Comparison of ENCODE assay signal across 21 cellular contexts in the genomic region with DNA sequence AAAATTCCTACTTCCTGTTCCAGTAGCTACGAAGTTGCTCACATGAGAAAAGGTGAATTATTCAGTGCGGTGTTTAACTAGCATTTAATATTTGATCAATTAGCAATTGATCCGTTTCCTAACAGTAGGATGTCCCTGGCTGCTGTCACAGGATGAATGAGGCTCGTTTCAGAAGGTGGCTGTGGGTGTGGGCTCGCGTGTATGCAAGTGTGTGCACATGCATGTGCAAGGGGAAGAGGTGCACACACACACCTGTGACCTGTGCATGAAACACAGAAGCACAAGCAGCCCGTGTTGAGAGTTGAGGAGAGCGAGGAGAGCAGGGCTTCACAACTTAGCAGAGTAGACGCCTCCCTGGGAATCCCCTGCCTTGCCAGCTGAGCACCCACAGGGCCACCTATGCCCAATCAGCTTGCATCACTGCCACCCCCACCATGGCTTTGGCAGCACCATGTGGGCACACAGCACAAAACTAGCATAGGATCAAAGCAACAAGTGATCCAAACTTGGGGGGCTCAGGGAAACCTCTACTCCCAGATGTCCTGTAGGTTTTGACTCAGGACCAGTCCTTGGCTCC.
DNase-seq lines count a peak whose midpoint lies in the region; ATAC-seq and TF ChIP-seq lines count a peak whose summit lies in the region.
"Had no signal": no experiment of that assay in that cellular context is flagged by ENCODE, and none has a peak within 500 bp of the region (broad histone marks: within the 10 kb centered on the region; RNA-seq: fewer than 3 reads in every experiment).

No MANE protein-coding gene starts in this region.

- H3K36me3 ChIP-seq in MM.1S (replicated peaks; ENCODE audit: insufficient read depth, low read length): no peaks in the 10 kb centered on the region
- H3K36me3 ChIP-seq: BE2C, gastroesophageal sphincter had no signal

- ATAC-seq in activated CD4-positive, CD25-positive, alpha-beta regulatory T cell treated with anti-CD3 and anti-CD28 coated beads, Interleukin-2, amount 50 U/mL, for 24 hours: peak; percentile 43 to 58
- peak; percentile 46 for ATAC-seq in stimulated activated effector memory CD8-positive, alpha-beta T cell treated with anti-CD3 and anti-CD28 coated beads, Interleukin-12 subunit alpha, Interleukin-12 subunit beta, amount 100 ng/mL, for 72 hours
- no peak for ATAC-seq in GM21515 (IDR thresholded peaks at IDR 0.05; ENCODE audit: unreplicated experiment)
- ATAC-seq in left colon: no peak
- ATAC-seq: activated CD8-positive, alpha-beta memory T cell treated with anti-CD3 and anti-CD28 coated beads, Interleukin-2, amount 10 ng/mL, durations not matched to agents 7 days and 5 days; gastroesophageal sphincter; mucosa of descending colon had no signal

- H2AFZ ChIP-seq in MM.1S (ENCODE audit: low read length): no peak overlapping the region

- no peaks in the 10 kb centered on the region for H3K9me2 ChIP-seq in MM.1S (replicated peaks; ENCODE audit: insufficient read depth, low read length)

- TF ChIP-seq CTCF in MM.1S (IDR thresholded peaks at IDR 0.05; ENCODE audit: low read length) (no peak), chondrocyte (IDR thresholded peaks at IDR 0.05) (no peak)

- no peak overlapping the region for H3K27ac ChIP-seq in MM.1S (ENCODE audit: low read length)
- H3K27ac ChIP-seq: 22Rv1, gastroesophageal sphincter, VCaP had no signal

- no peak overlapping the region for H3K4me3 ChIP-seq in MM.1S (ENCODE audit: low read length)
- H3K4me3 ChIP-seq: gastroesophageal sphincter, mucosa of descending colon had no signal

- H3K27me3 ChIP-seq in MM.1S (replicated peaks; ENCODE audit: insufficient read depth, low read length): 0 out of 2 replicates have a peak, but pooled peaks cover 7% of the 10 kb centered on the region
- H3K27me3 ChIP-seq: BE2C, gastroesophageal sphincter had no signal

- no peak overlapping the region for H3K9ac ChIP-seq in MM.1S (ENCODE audit: low read length)

- H3K79me2 ChIP-seq in MM.1S (ENCODE audit: low read length): no peaks in the 10 kb centered on the region

- H4K20me1 ChIP-seq in MM.1S (ENCODE audit: insufficient read depth, low read length): no peaks in the 10 kb centered on the region

- intact Hi-C loops in left colon (cut with DNase I, micrococcal nuclease): loop anchor here in 1 of 2 donors (10.0 kb wide), 1 partner anchor 436 kb away; no protein-coding TSS in a partner anchor

- DNase-seq in activated CD4-positive, CD25-positive, alpha-beta regulatory T cell (lab: John Stamatoyannopoulos, UW): no peak
- DNase-seq in MM.1S (peak; percentile 22), germinal center (ENCODE audit: low spot score) (peak; percentile 31), chondrocyte (ENCODE audit: low spot score) (no peak), left colon (no peak)
- no peak for DNase-seq in stimulated activated effector memory CD8-positive, alpha-beta T cell treated with anti-CD3 and anti-CD28 coated beads, Interleukin-12 subunit alpha, Interleukin-12 subunit beta, amount 100 ng/mL, for 72 hours (ENCODE audit: low spot score in 2 of 2)
- DNase-seq: activated CD8-positive, alpha-beta memory T cell treated with anti-CD3 and anti-CD28 coated beads, Interleukin-2, amount 10 ng/mL, durations not matched to agents 7 days and 5 days; BE2C; mucosa of descending colon; NCI-H1092 treated with DMSO at 0.1 percent for 48 hours; NCI-H2107; NCI-H524; SHP77 treated with DMSO at 0.1 percent for 48 hours; substantia nigra had no signal

- H3K9me3 ChIP-seq in MM.1S (replicated peaks; ENCODE audit: insufficient read depth, low read length): no peaks in the 10 kb centered on the region
- H3K9me3 ChIP-seq: BE2C, gastroesophageal sphincter, mucosa of descending colon had no signal

- 0 out of 2 replicates have a peak, but pooled peaks cover 6% of the 10 kb centered on the region for H3K4me1 ChIP-seq in MM.1S (ENCODE audit: low read length)
- H3K4me1 ChIP-seq: BE2C, gastroesophageal sphincter had no signal

- no peak overlapping the region for H3K27ac Mint-ChIP-seq in stimulated activated effector memory CD8-positive, alpha-beta T cell treated with anti-CD3 and anti-CD28 coated beads, Interleukin-12 subunit alpha, Interleukin-12 subunit beta, amount 100 ng/mL, for 72 hours
- no peak overlapping the region for H3K27ac Mint-ChIP-seq in chondrocyte (ENCODE audit: unreplicated experiment)
- H3K27ac Mint-ChIP-seq: activated CD8-positive, alpha-beta memory T cell treated with anti-CD3 and anti-CD28 coated beads, Interleukin-2, amount 10 ng/mL, durations not matched to agents 7 days and 5 days; activated naive CD4-positive, alpha-beta T cell treated with anti-CD3 and anti-CD28 coated beads, Interleukin-2, amount 50 U/mL, for 24 hours; brain had no signal

- H3K4me2 ChIP-seq in MM.1S (ENCODE audit: low read depth, low read length): no peak overlapping the region

- H3K36me3 Mint-ChIP-seq in stimulated activated effector memory CD8-positive, alpha-beta T cell treated with anti-CD3 and anti-CD28 coated beads, Interleukin-12 subunit alpha, Interleukin-12 subunit beta, amount 100 ng/mL, for 72 hours: no peaks in the 10 kb centered on the region
- H3K36me3 Mint-ChIP-seq in chondrocyte (ENCODE audit: low read depth): no peaks in the 10 kb centered on the region
- H3K36me3 Mint-ChIP-seq: activated CD8-positive, alpha-beta memory T cell treated with anti-CD3 and anti-CD28 coated beads, Interleukin-2, amount 10 ng/mL, durations not matched to agents 7 days and 5 days; activated naive CD4-positive, alpha-beta T cell treated with anti-CD3 and anti-CD28 coated beads, Interleukin-2, amount 50 U/mL, for 24 hours; brain had no signal

- no peaks in the 10 kb centered on the region for H3K9me3 Mint-ChIP-seq in stimulated activated effector memory CD8-positive, alpha-beta T cell treated with anti-CD3 and anti-CD28 coated beads, Interleukin-12 subunit alpha, Interleukin-12 subunit beta, amount 100 ng/mL, for 72 hours
- no peaks in the 10 kb centered on the region for H3K9me3 Mint-ChIP-seq in chondrocyte (ENCODE audit: low read depth)
- H3K9me3 Mint-ChIP-seq: activated naive CD4-positive, alpha-beta T cell treated with anti-CD3 and anti-CD28 coated beads, Interleukin-2, amount 50 U/mL, for 24 hours had no signal

- peaks cover 5% of the 10 kb centered on the region for H3K27me3 Mint-ChIP-seq in chondrocyte (ENCODE audit: low read depth)

- H3K4me1 Mint-ChIP-seq in stimulated activated effector memory CD8-positive, alpha-beta T cell treated with anti-CD3 and anti-CD28 coated beads, Interleukin-12 subunit alpha, Interleukin-12 subunit beta, amount 100 ng/mL, for 72 hours: peaks cover 18% of the 10 kb centered on the region
- H3K4me1 Mint-ChIP-seq in chondrocyte (ENCODE audit: low read depth): no peaks in the 10 kb centered on the region

- H3K4me3 Mint-ChIP-seq in stimulated activated effector memory CD8-positive, alpha-beta T cell treated with anti-CD3 and anti-CD28 coated beads, Interleukin-12 subunit alpha, Interleukin-12 subunit beta, amount 100 ng/mL, for 72 hours: no peak overlapping the region
- H3K4me3 Mint-ChIP-seq in chondrocyte (ENCODE audit: unreplicated experiment): no peak overlapping the region
- H3K4me3 Mint-ChIP-seq: activated CD8-positive, alpha-beta memory T cell treated with anti-CD3 and anti-CD28 coated beads, Interleukin-2, amount 10 ng/mL, durations not matched to agents 7 days and 5 days; activated naive CD4-positive, alpha-beta T cell treated with anti-CD3 and anti-CD28 coated beads, Interleukin-2, amount 50 U/mL, for 24 hours; brain had no signal

- no peaks in the 10 kb centered on the region for H3F3A ChIP-seq in MM.1S (ENCODE audit: insufficient read depth, low read length)

Comparison
In these comparisons a context has a peak if more than half of its experiments do, and no peak if none do; other contexts are left out.
1. ATAC-seq: peak in activated CD4-positive, CD25-positive, alpha-beta regulatory T cell treated with anti-CD3 and anti-CD28 coated beads, Interleukin-2, amount 50 U/mL, for 24 hours (2 of 2) and stimulated activated effector memory CD8-positive, alpha-beta T cell treated with anti-CD3 and anti-CD28 coated beads, Interleukin-12 subunit alpha, Interleukin-12 subunit beta, amount 100 ng/mL, for 72 hours (single experiment); none in GM21515 (single experiment) and left colon (single experiment).
2. DNase-seq: peak in MM.1S (single experiment) and germinal center (single experiment); none in activated CD4-positive, CD25-positive, alpha-beta regulatory T cell (0 of 4), stimulated activated effector memory CD8-positive, alpha-beta T cell treated with anti-CD3 and anti-CD28 coated beads, Interleukin-12 subunit alpha, Interleukin-12 subunit beta, amount 100 ng/mL, for 72 hours (0 of 2), chondrocyte (single experiment) and left colon (0 of 2).